10 cellular contexts compared by ENCODE assay signal in genomic region chr12:27246141-27246540, GRCh38. TPM values are rescaled to one million over a fixed set of nuclear protein-coding genes. Genes with fewer than 3 reads are reported as not detected.
DNase-seq lines count a peak whose midpoint lies in the region; ATAC-seq and TF ChIP-seq lines count a peak whose summit lies in the region.
"Had no signal": no experiment of that assay in that cellular context is flagged by ENCODE, and none has a peak within 500 bp of the region (broad histone marks: within the 10 kb centered on the region; RNA-seq: fewer than 3 reads in every experiment).

No MANE protein-coding gene starts in this region.

- peaks cover 8% of the 10 kb centered on the region for H3K36me3 Mint-ChIP-seq in CD8-positive, alpha-beta T cell

- H3K9me3 Mint-ChIP-seq in CD8-positive, alpha-beta T cell = no peaks in the 10 kb centered on the region

- no peaks in the 10 kb centered on the region for H3K27me3 Mint-ChIP-seq in CD8-positive, alpha-beta T cell (ENCODE audit: low read depth)

- peaks cover 14% of the 10 kb centered on the region for H3K4me1 ChIP-seq in CD8-positive, alpha-beta T cell (ENCODE audit: insufficient read depth, low read length)
- peaks cover 15% of the 10 kb centered on the region for H3K4me1 ChIP-seq in HUES6 (ENCODE audit: control insufficient read depth, insufficient read depth, low read length)
- peaks cover 10% of the 10 kb centered on the region for H3K4me1 ChIP-seq in ectodermal cell (ENCODE audit: control insufficient read depth, insufficient read depth, low read length)
- H3K4me1 ChIP-seq in neuron (ENCODE audit: insufficient read depth, low read length) = peaks cover 15% of the 10 kb centered on the region

- CTCF ChIA-PET in CD8-positive, alpha-beta T cell (lab: Charles Lee) = no interaction called here

- TF ChIP-seq POLR2A in GM18505 (IDR thresholded peaks at IDR 0.05; ENCODE audit: borderline replicate concordance, extremely low read depth, insufficient read depth, insufficient read length) = no peak

- peak overlapping the region; percentile 65 for H3K4me3 Mint-ChIP-seq in CD8-positive, alpha-beta T cell

- no peak overlapping the region for H3K4me3 ChIP-seq in CD8-positive, alpha-beta T cell (ENCODE audit: low read depth, low read length)
- H3K4me3 ChIP-seq in HUES6 (ENCODE audit: low read depth, low read length) (peak overlapping the region; percentile 89; the same call in 1 of the 2 replicates), ectodermal cell (ENCODE audit: insufficient read depth, low read depth, low read length) (peak overlapping the region; percentile 87), neuron (ENCODE audit: low read length) (peak overlapping the region; percentile 74)

- ATAC-seq in CD8-positive, alpha-beta T cell = no peak
- no peak for ATAC-seq in GM18505 (IDR thresholded peaks at IDR 0.05; ENCODE audit: unreplicated experiment)
- ATAC-seq: esophagus mucosa had no signal

- intact Hi-C loops in CD8-positive, alpha-beta T cell (cut with DNase I, micrococcal nuclease) = loop anchor here (5.0 to 10.0 kb wide), 4 partner anchors 279 to 1131 kb away; partner anchors contain the start of genes CCDC91 (in 2 of the 2), ITPR2 (in 1 of the 2) and PPFIBP1 (in 1 of the 2)

- H3K27me3 ChIP-seq in CD8-positive, alpha-beta T cell (ENCODE audit: insufficient read depth, low read length) = no peaks in the 10 kb centered on the region
- H3K27me3 ChIP-seq in HUES6 (ENCODE audit: control insufficient read depth, insufficient read depth, low read length) (no peaks in the 10 kb centered on the region), ectodermal cell (ENCODE audit: control insufficient read depth, insufficient read depth, low read length, poor library complexity, severe bottlenecking) (no peaks in the 10 kb centered on the region), neuron (ENCODE audit: insufficient read depth, low read length) (no peaks in the 10 kb centered on the region)

- no peaks in the 10 kb centered on the region for H3K36me3 ChIP-seq in CD8-positive, alpha-beta T cell (ENCODE audit: insufficient read depth, low read length)
- H3K36me3 ChIP-seq in HUES6 (ENCODE audit: control insufficient read depth, insufficient read depth, low read length) = no peaks in the 10 kb centered on the region
- H3K36me3 ChIP-seq in ectodermal cell (ENCODE audit: control insufficient read depth, insufficient read depth, low read length) = no peaks in the 10 kb centered on the region
- no peaks in the 10 kb centered on the region for H3K36me3 ChIP-seq in neuron (ENCODE audit: insufficient read depth, low read length)

- H3K9me3 ChIP-seq in CD8-positive, alpha-beta T cell (ENCODE audit: low read length) = no peaks in the 10 kb centered on the region
- H3K9me3 ChIP-seq in HUES6 (ENCODE audit: control insufficient read depth, insufficient read depth, low read depth, low read length) (no peaks in the 10 kb centered on the region), ectodermal cell (ENCODE audit: control insufficient read depth, low read length) (no peaks in the 10 kb centered on the region), neuron (ENCODE audit: low read length) (no peaks in the 10 kb centered on the region)

- 72 to 74% methylated on average over 2 of the region's 2 CpGs for WGBS in ectodermal cell, 2 experiments

- H3K27ac Mint-ChIP-seq in CD8-positive, alpha-beta T cell = peak overlapping the region; percentile 37

- no peak overlapping the region for H2AFZ ChIP-seq in neuron (ENCODE audit: low read depth, low read length)

- no peak overlapping the region for H3K9ac ChIP-seq in HUES6 (ENCODE audit: low read length)

- DNase-seq in CD8-positive, alpha-beta T cell = no peak
- DNase-seq in nucleus accumbens (lab: John Stamatoyannopoulos, UW) = no peak
- DNase-seq in HCEC 1CT = no peak
- DNase-seq in amniotic stem cell (lab: John Stamatoyannopoulos, UW) = no peak
- DNase-seq: NCI-H510A had no signal

- H3K27ac ChIP-seq in CD8-positive, alpha-beta T cell (ENCODE audit: low read depth, low read length) = no peak overlapping the region
- H3K27ac ChIP-seq in HUES6 (ENCODE audit: low read depth, low read length) = no peak overlapping the region
- no peak overlapping the region for H3K27ac ChIP-seq in ectodermal cell (ENCODE audit: insufficient read depth, low read depth, low read length, poor library complexity, severe bottlenecking)

- POLR2A ChIA-PET in CD8-positive, alpha-beta T cell (lab: Charles Lee) = no interaction called here

- H3K4me1 Mint-ChIP-seq in CD8-positive, alpha-beta T cell (ENCODE audit: low read depth) = peaks cover 53% of the 10 kb centered on the region

- no peak for TF ChIP-seq CTCF in CD8-positive, alpha-beta T cell (IDR thresholded peaks at IDR 0.05)

RNA-seq across cellular contexts. Expression of gene STK38L, which starts 2.1 kb away (rescaled TPM):
- 10 to 100 TPM; 27.0 to 28.6 TPM for total RNA-seq in CD8-positive, alpha-beta T cell
- 33.4 TPM for polyA plus RNA-seq in ectodermal cell (2013, experiment 1 of 4)
- polyA plus RNA-seq in ectodermal cell (2013, experiment 2 of 4) = 34.7 TPM
- 28.2 TPM for polyA plus RNA-seq in ectodermal cell (2013, experiment 3 of 4)
- polyA plus RNA-seq in ectodermal cell (2013, experiment 4 of 4) = 26.1 TPM
